37 cellular contexts compared by ENCODE assay signal in the genomic region with DNA sequence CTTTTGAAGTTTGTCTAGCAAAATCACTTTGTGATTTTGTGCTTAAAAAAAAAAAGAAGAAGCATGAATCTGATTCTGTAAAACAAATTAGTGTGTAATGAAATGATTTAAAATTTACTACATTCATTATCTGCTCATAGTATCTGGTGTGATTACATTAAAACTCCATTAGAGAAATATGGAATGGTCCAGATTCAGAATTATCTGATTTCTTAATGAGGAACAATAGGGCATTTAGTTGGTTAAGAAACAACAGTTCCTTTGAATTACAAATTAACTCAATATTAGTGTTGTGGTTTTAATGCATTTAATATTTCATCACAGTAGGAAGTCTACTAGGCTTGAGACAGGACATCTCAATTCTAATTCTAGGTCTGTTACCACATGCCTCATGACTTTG. TPM values are rescaled to one million over a fixed set of nuclear protein-coding genes. Genes with fewer than 3 reads are reported as not detected.
DNase-seq lines count a peak whose midpoint lies in the region; ATAC-seq, FAIRE-seq and TF ChIP-seq lines count a peak whose summit lies in the region.
"Had no signal": no experiment of that assay in that cellular context is flagged by ENCODE, and none has a peak within 500 bp of the region (broad histone marks: within the 10 kb centered on the region; RNA-seq: fewer than 3 reads in every experiment).

No MANE protein-coding gene starts in this region.

- no peaks in the 10 kb centered on the region for H4K20me1 ChIP-seq in SK-N-SH (ENCODE audit: insufficient read depth)
- no peaks in the 10 kb centered on the region for H4K20me1 ChIP-seq in astrocyte (ENCODE audit: insufficient read depth, low read length)
- H4K20me1 ChIP-seq: BLaER1; BLaER1 treated with 17β-estradiol and CSF1 and Interleukin-3, amounts not matched to agents 10 nM and 100 nM had no signal

- peak; percentile 87 for FAIRE-seq in astrocyte (lab: Jason Lieb, UNC)
- FAIRE-seq in colon (lab: Jason Lieb, UNC), result peak; percentile 10
- FAIRE-seq: A204.1, D721Med had no signal

- no peaks in the 10 kb centered on the region for H3K79me2 ChIP-seq in SK-N-SH (ENCODE audit: insufficient read depth)
- H3K79me2 ChIP-seq in astrocyte (ENCODE audit: insufficient read depth, low read length), result no peaks in the 10 kb centered on the region

- no peak overlapping the region for H3K4me2 ChIP-seq in SK-N-SH
- H3K4me2 ChIP-seq in astrocyte (ENCODE audit: low read length), result no peak overlapping the region
- H3K4me2 ChIP-seq: A549; BLaER1; BLaER1 treated with 17β-estradiol and CSF1 and Interleukin-3, amounts not matched to agents 10 nM and 100 nM had no signal

- H3K9ac ChIP-seq in SK-N-SH (no peak overlapping the region), astrocyte (ENCODE audit: low read length) (no peak overlapping the region)
- H3K9ac ChIP-seq: BLaER1; BLaER1 treated with 17β-estradiol and CSF1 and Interleukin-3, amounts not matched to agents 10 nM and 100 nM had no signal

- H3K4me3 Mint-ChIP-seq in astrocyte (ENCODE audit: unreplicated experiment), result no peak overlapping the region
- H3K4me3 Mint-ChIP-seq: B cell; CD14-positive monocyte; CD4-positive, alpha-beta memory T cell; CD4-positive, alpha-beta T cell; CD4-positive, CD25-positive, alpha-beta regulatory T cell; CD8-positive, alpha-beta memory T cell; CD8-positive, alpha-beta T cell had no signal

- H3K4me1 ChIP-seq in SK-N-SH (ENCODE audit: control insufficient read depth in 1 of 2, insufficient read depth in 2 of 2, low read depth in 1 of 2, low read length in 1 of 2), result no peaks in the 10 kb centered on the region; a peak in 1 of 4 replicates
- H3K4me1 ChIP-seq in astrocyte (ENCODE audit: insufficient read depth, low read length), result no peaks in the 10 kb centered on the region
- H3K4me1 ChIP-seq: A549; BLaER1; BLaER1 treated with 17β-estradiol and CSF1 and Interleukin-3, amounts not matched to agents 10 nM and 100 nM; Caco-2 had no signal

- no peak for TF ChIP-seq RAD21 in SK-N-SH (IDR thresholded peaks at IDR 0.05; ENCODE audit: low read length)

- H3K36me3 ChIP-seq in SK-N-SH (replicated peaks in 1 of 2; ENCODE audit: control insufficient read depth in 1 of 2, insufficient read depth in 2 of 2, low read length in 1 of 2) (no peaks in the 10 kb centered on the region), astrocyte (ENCODE audit: insufficient read depth, low read length) (no peaks in the 10 kb centered on the region)
- H3K36me3 ChIP-seq: BE2C; BLaER1; BLaER1 treated with 17β-estradiol and CSF1 and Interleukin-3, amounts not matched to agents 10 nM and 100 nM had no signal

- H3K4me3 ChIP-seq in SK-N-SH (ENCODE audit: low read depth in 2 of 2, low read length in 1 of 2) (no peak overlapping the region), astrocyte (ENCODE audit: insufficient read depth, low read depth, low read length) (no peak overlapping the region)
- H3K4me3 ChIP-seq: A549; BLaER1; BLaER1 treated with 17β-estradiol and CSF1 and Interleukin-3, amounts not matched to agents 10 nM and 100 nM had no signal

- peak in 1 of 2 experiments; percentile 63; a peak in 1 of 4 replicates for TF ChIP-seq EP300 in SK-N-SH (IDR thresholded peaks at IDR 0.05; ENCODE audit: borderline replicate concordance in 1 of 2, low read depth in 1 of 2, low read length in 1 of 2)

- H3K27me3 ChIP-seq in SK-N-SH (ENCODE audit: insufficient read depth) (peaks cover 12% of the 10 kb centered on the region; the same call in 1 of the 2 replicates), astrocyte (ENCODE audit: insufficient read depth, low read length) (no peaks in the 10 kb centered on the region)
- H3K27me3 ChIP-seq: BE2C had no signal

- no peak overlapping the region for H2AFZ ChIP-seq in SK-N-SH (ENCODE audit: low read depth)
- no peak overlapping the region for H2AFZ ChIP-seq in astrocyte (ENCODE audit: low read depth, low read length)

- H3K27me3 Mint-ChIP-seq in astrocyte (ENCODE audit: low read depth, unreplicated experiment), result peaks cover 3% of the 10 kb centered on the region

- CTCF ChIA-PET in SK-N-SH (lab: Yijun Ruan, JAX), result no interaction called here

- peaks cover 5% of the 10 kb centered on the region for H3K9me3 Mint-ChIP-seq in astrocyte (ENCODE audit: unreplicated experiment)
- H3K9me3 Mint-ChIP-seq: CD4-positive, alpha-beta T cell; CD8-positive, alpha-beta T cell had no signal

- H3K27ac Mint-ChIP-seq in astrocyte (ENCODE audit: unreplicated experiment), result no peak overlapping the region
- H3K27ac Mint-ChIP-seq: B cell; CD4-positive, alpha-beta memory T cell; CD4-positive, alpha-beta T cell; CD4-positive, CD25-positive, alpha-beta regulatory T cell; CD8-positive, alpha-beta memory T cell; CD8-positive, alpha-beta T cell had no signal

- no peaks in the 10 kb centered on the region for H3K9me2 ChIP-seq in SK-N-SH

- ATAC-seq in SK-N-SH treated with all-trans-retinoic acid at 6 μM for 48 hours, result no peak
- ATAC-seq: A549; CD8-positive, alpha-beta T cell had no signal

- H3K9me3 ChIP-seq in SK-N-SH (no peaks in the 10 kb centered on the region), astrocyte (ENCODE audit: insufficient read depth, low read depth, low read length) (no peaks in the 10 kb centered on the region)
- H3K9me3 ChIP-seq: A549, BE2C, Caco-2 had no signal

- DNase-seq in SK-N-SH, result peak; percentile 6
- no peak for DNase-seq in astrocyte (ENCODE audit: low read depth)
- no peak for DNase-seq in T1000 (lab: John Stamatoyannopoulos, UW)
- DNase-seq in anterior cingulate cortex (lab: John Stamatoyannopoulos, UW), result no peak
- DNase-seq in NCI-H1092 treated with DMSO at 0.1 percent for 48 hours (lab: John Stamatoyannopoulos, UW), result no peak
- no peak for DNase-seq in NCI-H2107 (lab: John Stamatoyannopoulos, UW)
- DNase-seq: 8988T; ACHN; AML-193; BE2C; C1 segment of cervical spinal cord; Caco-2; Calu3; CD4-positive, alpha-beta memory T cell; CD4-positive, alpha-beta T cell; CD4-positive, CD25-positive, alpha-beta regulatory T cell; CD8-positive, alpha-beta memory T cell; CD8-positive, alpha-beta T cell; COR-L47; DMS 273 treated with DMSO at 0.1 percent for 48 hours; DMS153; DMS53; DMS79; DMS79 treated with DMSO at 0.1 percent for 48 hours; DND-41; EL had no signal

- H3K27ac ChIP-seq in SK-N-SH (ENCODE audit: low read depth in 2 of 2, low read length in 1 of 2) (no peak overlapping the region), astrocyte (ENCODE audit: low read depth, low read length) (no peak overlapping the region)
- H3K27ac ChIP-seq: 22Rv1; A549; BLaER1; BLaER1 treated with 17β-estradiol and CSF1 and Interleukin-3, amounts not matched to agents 10 nM and 100 nM; C4-2B had no signal

- H3F3A ChIP-seq in SK-N-SH (replicated peaks; ENCODE audit: insufficient read depth), result no peaks in the 10 kb centered on the region

- no peaks in the 10 kb centered on the region for H3K36me3 Mint-ChIP-seq in astrocyte (ENCODE audit: low read depth, unreplicated experiment)
- H3K36me3 Mint-ChIP-seq: CD14-positive monocyte; CD4-positive, alpha-beta memory T cell; CD4-positive, CD25-positive, alpha-beta regulatory T cell; CD8-positive, alpha-beta memory T cell; CD8-positive, alpha-beta T cell had no signal

- no peaks in the 10 kb centered on the region for H3K4me1 Mint-ChIP-seq in astrocyte (ENCODE audit: low read depth, unreplicated experiment)
- H3K4me1 Mint-ChIP-seq: B cell; CD14-positive monocyte; CD4-positive, alpha-beta memory T cell; CD4-positive, CD25-positive, alpha-beta regulatory T cell; CD8-positive, alpha-beta memory T cell had no signal

- POLR2A ChIA-PET in SK-N-SH (lab: Yijun Ruan, JAX), result no interaction called here

- TF ChIP-seq CTCF in SK-N-SH (IDR thresholded peaks at IDR 0.05) (no peak), astrocyte (IDR thresholded peaks at IDR 0.05; ENCODE audit: insufficient read depth, low read depth, low read length) (no peak)

TF ChIP-seq in SK-N-SH, 30 proteins besides CTCF, POLR2A, EP300 and RAD21:
- TF ChIP-seq TEAD4 (IDR thresholded peaks at IDR 0.05; ENCODE audit: borderline replicate concordance, insufficient read depth) (peak; percentile 28; the same call in 1 of the 2 replicates), RFX5 (IDR thresholded peaks at IDR 0.05; ENCODE audit: low read length) (no peak), RCOR1 (IDR thresholded peaks at IDR 0.05; ENCODE audit: low read length) (0 out of 2 replicates have a peak, but pooled peaks have one; percentile 37), GATA2 (CRISPR knock-in tag; IDR thresholded peaks at IDR 0.05) (peak; percentile 30; the same call in 1 of the 2 replicates), FOXJ3 (CRISPR knock-in tag; IDR thresholded peaks at IDR 0.05) (no peak)

TF ChIP-seq in SK-N-SH treated with all-trans-retinoic acid at 6 μM for 48 hours, 23 proteins besides CTCF, POLR2A, EP300 and RAD21 (continues in another document):
- no peak for TF ChIP-seq OSR1 (CRISPR knock-in tag; IDR thresholded peaks at IDR 0.05)
- TF ChIP-seq CSDC2 (CRISPR knock-in tag; IDR thresholded peaks at IDR 0.05), result no peak
- peak; percentile 92 for TF ChIP-seq ISL1 (CRISPR knock-in tag; IDR thresholded peaks at IDR 0.05)
- TF ChIP-seq, protein P1, sequence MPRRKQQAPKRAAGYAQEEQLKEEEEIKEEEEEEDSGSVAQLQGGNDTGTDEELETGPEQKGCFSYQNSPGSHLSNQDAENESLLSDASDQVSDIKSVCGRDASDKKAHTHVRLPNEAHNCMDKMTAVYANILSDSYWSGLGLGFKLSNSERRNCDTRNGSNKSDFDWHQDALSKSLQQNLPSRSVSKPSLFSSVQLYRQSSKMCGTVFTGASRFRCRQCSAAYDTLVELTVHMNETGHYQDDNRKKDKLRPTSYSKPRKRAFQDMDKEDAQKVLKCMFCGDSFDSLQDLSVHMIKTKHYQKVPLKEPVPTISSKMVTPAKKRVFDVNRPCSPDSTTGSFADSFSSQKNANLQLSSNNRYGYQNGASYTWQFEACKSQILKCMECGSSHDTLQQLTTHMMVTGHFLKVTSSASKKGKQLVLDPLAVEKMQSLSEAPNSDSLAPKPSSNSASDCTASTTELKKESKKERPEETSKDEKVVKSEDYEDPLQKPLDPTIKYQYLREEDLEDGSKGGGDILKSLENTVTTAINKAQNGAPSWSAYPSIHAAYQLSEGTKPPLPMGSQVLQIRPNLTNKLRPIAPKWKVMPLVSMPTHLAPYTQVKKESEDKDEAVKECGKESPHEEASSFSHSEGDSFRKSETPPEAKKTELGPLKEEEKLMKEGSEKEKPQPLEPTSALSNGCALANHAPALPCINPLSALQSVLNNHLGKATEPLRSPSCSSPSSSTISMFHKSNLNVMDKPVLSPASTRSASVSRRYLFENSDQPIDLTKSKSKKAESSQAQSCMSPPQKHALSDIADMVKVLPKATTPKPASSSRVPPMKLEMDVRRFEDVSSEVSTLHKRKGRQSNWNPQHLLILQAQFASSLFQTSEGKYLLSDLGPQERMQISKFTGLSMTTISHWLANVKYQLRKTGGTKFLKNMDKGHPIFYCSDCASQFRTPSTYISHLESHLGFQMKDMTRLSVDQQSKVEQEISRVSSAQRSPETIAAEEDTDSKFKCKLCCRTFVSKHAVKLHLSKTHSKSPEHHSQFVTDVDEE (CRISPR knock-in tag; IDR thresholded peaks at IDR 0.05), result no peak
- TF ChIP-seq ZNF565 (CRISPR knock-in tag; conservative IDR thresholded peaks at IDR 0.05; ENCODE audit: low read depth), result no peak
- no peak for TF ChIP-seq ESRRG (CRISPR knock-in tag; IDR thresholded peaks at IDR 0.05)
- TF ChIP-seq ZNF8 (CRISPR knock-in tag; IDR thresholded peaks at IDR 0.05), result no peak

RNA-seq across cellular contexts. Expression of a gene that starts 57.9 kb away (rescaled TPM):
- polyA plus RNA-seq in SK-N-SH (2012; rRNA removed), result 121 and 128 TPM in 2 replicates
- 135 and 192 TPM in 2 replicates for polyA plus RNA-seq in SK-N-SH (2012; cell fraction: cytosol; rRNA removed)
- polyA plus RNA-seq in SK-N-SH (2012; cell fraction: nucleus; rRNA removed), result 121 and 153 TPM in 2 replicates
- total RNA-seq in astrocyte, result 158 and 163 TPM in 2 replicates
